Comparison of ENCODE assay signal across 21 cellular contexts in the genomic region with DNA sequence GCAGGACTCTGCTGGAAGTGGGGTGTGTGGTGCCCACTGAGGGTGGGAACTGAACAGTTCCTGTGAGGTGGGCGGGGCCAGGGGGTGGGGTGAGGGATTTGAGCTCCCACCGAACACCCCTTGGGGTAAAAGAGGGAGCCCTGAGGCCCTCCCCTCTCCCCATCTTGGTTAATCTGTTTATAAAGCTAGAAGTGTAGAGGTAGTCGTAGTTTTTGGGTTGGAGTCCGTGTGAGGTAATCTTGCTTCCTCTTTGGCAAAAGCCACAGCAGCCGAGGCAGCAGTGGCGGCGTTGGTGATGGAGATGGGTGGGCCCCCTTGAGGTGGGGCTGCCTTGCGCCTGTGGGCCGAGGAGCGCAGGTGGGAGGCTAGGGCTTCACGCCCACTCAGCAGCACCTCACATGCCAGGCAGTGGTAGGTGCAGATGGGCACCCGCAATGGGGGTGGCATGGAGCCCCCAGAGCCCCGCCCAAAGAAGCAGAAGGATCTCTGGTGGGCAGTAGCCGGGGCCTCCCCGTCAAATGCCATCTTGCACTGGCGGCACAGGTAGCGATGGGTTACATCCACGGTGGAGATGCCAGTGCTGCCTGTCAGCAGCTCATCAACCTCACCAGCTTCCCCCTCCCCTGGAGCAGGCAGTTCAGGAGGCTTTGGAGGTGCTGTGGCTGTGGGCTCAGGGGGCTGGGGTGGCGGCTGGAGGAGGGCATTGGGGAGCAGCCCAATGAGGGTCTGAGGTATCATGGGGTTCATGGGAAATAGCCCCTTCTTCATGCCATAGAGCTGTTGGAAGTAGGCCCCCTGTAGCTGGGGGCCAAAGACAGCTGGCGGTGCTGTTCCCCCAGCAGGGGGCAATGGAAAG. TPM values are rescaled to one million over a fixed set of nuclear protein-coding genes. Genes with fewer than 3 reads are reported as not detected.
"Had no signal": no experiment of that assay in that cellular context is flagged by ENCODE, and none has a peak within 500 bp of the region (broad histone marks: within the 10 kb centered on the region; RNA-seq: fewer than 3 reads in every experiment).

No MANE protein-coding gene starts in this region.

- H3K36me3 Mint-ChIP-seq: activated naive CD4-positive, alpha-beta T cell treated with anti-CD3 and anti-CD28 coated beads, Interleukin-2, amount 50 U/mL, for 72 hours had no signal

- H3K4me1 Mint-ChIP-seq: activated T-helper 17 cell treated with anti-CD3 and anti-CD28 coated beads, Interleukin-2, amount 50 U/mL, for 72 hours; neural crest cell had no signal

- H3K27me3 Mint-ChIP-seq: activated T-cell treated with anti-CD3 and anti-CD28 coated beads, Interleukin-2, amount 50 U/mL, for 24 hours; activated T-helper 17 cell treated with anti-CD3 and anti-CD28 coated beads, Interleukin-2, amount 50 U/mL, for 72 hours; progenitor cell of endocrine pancreas; type B pancreatic cell had no signal

- H3K27ac ChIP-seq: ascending aorta, coronary artery, esophagus squamous epithelium, gastroesophageal sphincter, lower lobe of right lung, thoracic aorta, vagina had no signal

- H3K9me3 ChIP-seq: ascending aorta, esophagus squamous epithelium, gastroesophageal sphincter, lower lobe of right lung, mucosa of descending colon, thoracic aorta, vagina had no signal

- H3K9me3 Mint-ChIP-seq: activated naive CD4-positive, alpha-beta T cell treated with anti-CD3 and anti-CD28 coated beads, Interleukin-2, amount 50 U/mL, for 72 hours; activated T-cell treated with anti-CD3 and anti-CD28 coated beads, Interleukin-2, amount 50 U/mL, for 24 hours; activated T-helper 17 cell treated with anti-CD3 and anti-CD28 coated beads, Interleukin-2, amount 50 U/mL, for 72 hours; endodermal cell; neural crest cell; type B pancreatic cell had no signal

- ATAC-seq: activated naive CD4-positive, alpha-beta T cell treated with anti-CD3 and anti-CD28 coated beads, Interleukin-2, amount 50 U/mL, for 72 hours; activated T-helper 17 cell treated with anti-CD3 and anti-CD28 coated beads, Interleukin-2, amount 50 U/mL, for 72 hours; gastroesophageal sphincter; mucosa of descending colon had no signal

- H3K4me3 Mint-ChIP-seq: activated T-cell treated with anti-CD3 and anti-CD28 coated beads, Interleukin-2, amount 50 U/mL, for 24 hours; activated T-helper 17 cell treated with anti-CD3 and anti-CD28 coated beads, Interleukin-2, amount 50 U/mL, for 72 hours; endodermal cell; neural crest cell; type B pancreatic cell had no signal

- DNase-seq: activated T-cell treated with anti-CD3 and anti-CD28 coated beads, Interleukin-2, amount 50 U/mL, for 24 hours; endodermal cell; esophagus squamous epithelium; lower lobe of right lung; mesendoderm; mucosa of descending colon; occipital lobe; retina; stimulated activated CD4-positive, alpha-beta T cell treated with anti-CD3 and anti-CD28 coated beads, Interleukin-2, amount 100 ng/mL, for 48 hours; stimulated activated CD8-positive, alpha-beta memory T cell treated with anti-CD3 and anti-CD28 coated beads, Interleukin-4, amount 100 ng/mL, for 48 hours; stimulated activated naive CD4-positive, alpha-beta T cell had no signal

- H3K4me1 ChIP-seq: ascending aorta, esophagus squamous epithelium, gastroesophageal sphincter, lower lobe of right lung, vagina had no signal

- H3K36me3 ChIP-seq: esophagus squamous epithelium, lower lobe of right lung, thoracic aorta, vagina had no signal

- H3K27ac Mint-ChIP-seq: activated T-cell treated with anti-CD3 and anti-CD28 coated beads, Interleukin-2, amount 50 U/mL, for 24 hours; activated T-helper 17 cell treated with anti-CD3 and anti-CD28 coated beads, Interleukin-2, amount 50 U/mL, for 72 hours; type B pancreatic cell had no signal

- H3K27me3 ChIP-seq: ascending aorta, esophagus squamous epithelium, gastroesophageal sphincter, vagina had no signal

- H3K4me3 ChIP-seq: ascending aorta, coronary artery, esophagus squamous epithelium, gastroesophageal sphincter, lower lobe of right lung, mucosa of descending colon, thoracic aorta, vagina had no signal

RNA-seq across cellular contexts. Expression of gene JPH4, which starts 56.6 kb away (rescaled TPM):
- total RNA-seq: activated naive CD4-positive, alpha-beta T cell treated with anti-CD3 and anti-CD28 coated beads, Interleukin-2, amount 50 U/mL, for 72 hours; activated T-helper 17 cell treated with anti-CD3 and anti-CD28 coated beads, Interleukin-2, amount 50 U/mL, for 72 hours; progenitor cell of endocrine pancreas had no signal
